Comparison of ENCODE assay signal across 19 cellular contexts in genomic region chr5:118407958-118408357, GRCh38.
"Had no signal": no experiment of that assay in that cellular context is flagged by ENCODE, and none has a peak within 500 bp of the region (broad histone marks: within the 10 kb centered on the region; RNA-seq: fewer than 3 reads in every experiment).

No MANE protein-coding gene starts in this region.

- H3K79me2 ChIP-seq: parathyroid adenoma had no signal

- H3K4me3 Mint-ChIP-seq: activated B cell treated with CpG ODN at 0.5 μM for 24 hours; activated CD4-positive, alpha-beta memory T cell treated with anti-CD3 and anti-CD28 coated beads, Interleukin-2, amount 10 ng/mL, durations not matched to agents 7 days and 5 days; activated naive CD8-positive, alpha-beta T cell treated with anti-CD3 and anti-CD28 coated beads, Interleukin-2, amount 10 ng/mL, durations not matched to agents 7 days and 5 days; naive thymus-derived CD4-positive, alpha-beta T cell; T-cell had no signal

- ATAC-seq: naive thymus-derived CD4-positive, alpha-beta T cell; stimulated activated naive CD8-positive, alpha-beta T cell treated with anti-CD3 and anti-CD28 coated beads, Interleukin-15, Interleukin-2, amounts not matched to agents 100 U/mL and 50 U/mL, for 24 hours; T-cell had no signal

- H3K36me3 Mint-ChIP-seq: activated naive CD8-positive, alpha-beta T cell treated with anti-CD3 and anti-CD28 coated beads, Interleukin-2, amount 10 ng/mL, durations not matched to agents 7 days and 5 days; T-cell had no signal

- H3K4me1 Mint-ChIP-seq: activated B cell treated with CpG ODN at 0.5 μM for 24 hours; activated CD4-positive, alpha-beta memory T cell treated with anti-CD3 and anti-CD28 coated beads, Interleukin-2, amount 10 ng/mL, durations not matched to agents 7 days and 5 days; activated naive CD8-positive, alpha-beta T cell treated with anti-CD3 and anti-CD28 coated beads, Interleukin-2, amount 10 ng/mL, durations not matched to agents 7 days and 5 days; T-cell had no signal

- H3K36me3 ChIP-seq: cardiac muscle cell, tibial nerve had no signal

- H3K4me1 ChIP-seq: parathyroid adenoma, tibial nerve had no signal

- H3K27ac Mint-ChIP-seq: activated B cell treated with CpG ODN at 0.5 μM for 24 hours; activated CD4-positive, alpha-beta memory T cell treated with anti-CD3 and anti-CD28 coated beads, Interleukin-2, amount 10 ng/mL, durations not matched to agents 7 days and 5 days; activated naive CD8-positive, alpha-beta T cell treated with anti-CD3 and anti-CD28 coated beads, Interleukin-2, amount 10 ng/mL, durations not matched to agents 7 days and 5 days; activated T-helper 2 cell treated with anti-CD3 and anti-CD28 coated beads, Interferon-gamma antibody, Interleukin-2, Interleukin-4, amounts not matched to agents 10 μg/mL and 5 μg/mL and 100 μg/mL, durations not matched to agents 14 hours and 24 hours and 36 hours; naive thymus-derived CD4-positive, alpha-beta T cell; T-cell had no signal

- H3K9me3 ChIP-seq: tibial nerve had no signal

- H2AFZ ChIP-seq: parathyroid adenoma had no signal

- H3K9me3 Mint-ChIP-seq: activated B cell treated with CpG ODN at 0.5 μM for 24 hours had no signal

- H3K27ac ChIP-seq: cardiac muscle cell, epithelial cell of prostate, parathyroid adenoma, tibial nerve had no signal

- H3K4me3 ChIP-seq: cardiac muscle cell, tibial nerve had no signal

- H3K27me3 Mint-ChIP-seq: activated B cell treated with CpG ODN at 0.5 μM for 24 hours; activated CD4-positive, alpha-beta memory T cell treated with anti-CD3 and anti-CD28 coated beads, Interleukin-2, amount 10 ng/mL, durations not matched to agents 7 days and 5 days; activated naive CD8-positive, alpha-beta T cell treated with anti-CD3 and anti-CD28 coated beads, Interleukin-2, amount 10 ng/mL, durations not matched to agents 7 days and 5 days; naive thymus-derived CD4-positive, alpha-beta T cell; T-cell had no signal

- H3K27me3 ChIP-seq: cardiac muscle cell, tibial nerve had no signal

- DNase-seq: activated B cell treated with CpG ODN at 0.5 μM for 24 hours; activated CD4-positive, alpha-beta memory T cell treated with anti-CD3 and anti-CD28 coated beads, Interleukin-2, amount 10 ng/mL, durations not matched to agents 7 days and 5 days; activated CD4-positive, alpha-beta T cell treated with anti-CD3 and anti-CD28 coated beads for 48 hours; activated naive CD4-positive, alpha-beta T cell treated with Interleukin-2 at 50 U/mL for 16 hours; activated naive CD8-positive, alpha-beta T cell treated with anti-CD3 and anti-CD28 coated beads, Interleukin-2, amount 10 ng/mL, durations not matched to agents 7 days and 5 days; activated T-cell treated with anti-CD3 and anti-CD28 coated beads, Interleukin-2, amount 50 U/mL, for 1 hour; amygdala; head of caudate nucleus; mesenchymal stem cell; naive thymus-derived CD4-positive, alpha-beta T cell; retina; stimulated activated naive CD8-positive, alpha-beta T cell treated with anti-CD3 and anti-CD28 coated beads, Interleukin-15, Interleukin-2, amounts not matched to agents 100 U/mL and 50 U/mL, for 24 hours; substantia nigra; T-cell had no signal
